Comparison of ENCODE assay signal across 1 cellular context in the genomic region with DNA sequence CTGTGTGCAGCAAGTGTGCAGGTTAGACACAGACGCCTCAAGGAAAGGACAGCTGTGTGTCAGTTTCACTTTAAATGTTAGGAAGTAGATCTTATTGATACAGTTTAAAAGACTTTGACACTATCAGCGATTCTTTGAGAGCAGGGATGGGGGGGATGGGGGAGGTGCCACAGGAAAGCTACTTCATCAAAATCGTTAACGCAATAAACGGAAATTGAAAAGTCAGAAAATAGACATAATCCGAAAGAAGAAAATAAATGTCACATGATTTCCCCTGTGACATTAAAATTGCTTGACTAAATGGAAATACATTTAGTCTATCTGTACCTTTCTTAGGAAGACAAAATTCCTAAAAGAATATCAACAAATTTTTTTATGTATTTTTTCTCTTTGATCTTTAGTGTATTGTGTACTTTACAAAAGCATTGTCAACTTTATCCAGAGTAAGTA.
TF ChIP-seq lines count a peak whose summit lies in the region.

No MANE protein-coding gene starts in this region.

TF ChIP-seq in H1, 55 proteins besides CTCF, POLR2A, EP300 and RAD21 (continued from another document):
- TF ChIP-seq EZH2 (IDR thresholded peaks at IDR 0.05; ENCODE audit: low read depth, low read length, severe bottlenecking), result no peak
- TF ChIP-seq SIX5 (IDR thresholded peaks at IDR 0.05; ENCODE audit: low read depth, low read length), result no peak
- no peak for TF ChIP-seq GABPA (IDR thresholded peaks at IDR 0.05; ENCODE audit: borderline replicate concordance, insufficient read depth, low read length)
- no peak for TF ChIP-seq SP4 (IDR thresholded peaks at IDR 0.05; ENCODE audit: low read length)
- no peak for TF ChIP-seq SIN3A (conservative IDR thresholded peaks at IDR 0.05 in 1 of 2, IDR thresholded peaks at IDR 0.05 in 1 of 2; ENCODE audit: low read depth in 1 of 2, low read length in 2 of 2)
- no peak for TF ChIP-seq CHD2 (IDR thresholded peaks at IDR 0.05; ENCODE audit: low read length)
- TF ChIP-seq RXRA (IDR thresholded peaks at IDR 0.05; ENCODE audit: insufficient read depth, low read depth, low read length), result no peak
- no peak for TF ChIP-seq EGR1 (IDR thresholded peaks at IDR 0.05; ENCODE audit: borderline replicate concordance, low read depth, low read length)
- TF ChIP-seq FOSL1 (IDR thresholded peaks at IDR 0.05; ENCODE audit: insufficient read depth, low read depth, low read length), result no peak
- no peak for TF ChIP-seq TCF12 (IDR thresholded peaks at IDR 0.05; ENCODE audit: low read depth, low read length)
- TF ChIP-seq, protein P1, sequence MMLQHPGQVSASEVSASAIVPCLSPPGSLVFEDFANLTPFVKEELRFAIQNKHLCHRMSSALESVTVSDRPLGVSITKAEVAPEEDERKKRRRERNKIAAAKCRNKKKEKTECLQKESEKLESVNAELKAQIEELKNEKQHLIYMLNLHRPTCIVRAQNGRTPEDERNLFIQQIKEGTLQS (IDR thresholded peaks at IDR 0.05; ENCODE audit: insufficient read depth, low read depth, low read length), result no peak
- TF ChIP-seq BCL11A (IDR thresholded peaks at IDR 0.05; ENCODE audit: low read depth in 2 of 2, low read length in 2 of 2), result no peak
